8 cellular contexts compared by ENCODE assay signal in the genomic region with DNA sequence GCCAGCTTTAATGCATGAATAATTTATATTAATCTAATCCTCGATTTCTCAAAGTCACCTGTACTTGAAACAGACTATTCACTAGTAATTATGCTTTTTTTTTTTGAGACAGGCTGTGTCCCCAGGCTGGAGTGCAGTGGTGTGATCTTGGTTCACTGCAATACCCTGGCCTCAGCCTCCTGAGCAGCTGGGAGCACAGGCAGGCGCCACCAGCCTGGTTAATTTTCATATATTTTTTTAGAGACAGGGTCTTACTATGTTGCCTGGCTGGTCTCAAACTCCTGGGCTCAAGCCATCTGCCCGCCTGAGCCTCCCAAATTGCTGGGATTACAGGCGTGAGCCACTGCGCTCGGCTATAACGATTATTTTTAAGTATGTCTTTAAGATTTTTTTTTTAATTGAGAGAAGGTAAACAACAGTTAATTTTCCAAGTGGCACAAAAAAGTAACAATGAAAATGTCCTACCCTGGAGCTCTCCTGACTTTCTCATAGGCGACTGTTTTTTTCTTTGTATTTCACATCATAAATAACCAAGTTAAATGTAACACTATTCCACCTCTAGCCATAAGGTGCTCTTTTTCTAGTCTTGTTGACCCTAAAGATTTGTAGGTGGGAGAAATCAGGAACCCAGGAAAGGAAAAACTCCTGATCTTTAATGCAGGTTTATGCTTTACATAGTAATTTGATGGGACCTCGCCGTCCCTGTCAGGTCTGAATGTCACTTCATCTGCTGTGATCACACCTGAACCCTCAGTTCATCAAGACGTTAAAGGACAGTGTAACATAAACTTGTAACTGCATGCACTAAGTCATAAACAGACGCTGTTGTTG. TPM values are rescaled to one million over a fixed set of nuclear protein-coding genes. Genes with fewer than 3 reads are reported as not detected.
DNase-seq lines count a peak whose midpoint lies in the region; ATAC-seq and TF ChIP-seq lines count a peak whose summit lies in the region.

No MANE protein-coding gene starts in this region.

- H3K27me3 Mint-ChIP-seq in nephron (ENCODE audit: low read depth): no peaks in the 10 kb centered on the region

- peaks cover 32% of the 10 kb centered on the region for H3K36me3 Mint-ChIP-seq in nephron (ENCODE audit: low read depth)

- H3K9ac ChIP-seq in MM.1S (ENCODE audit: low read length): peak overlapping the region; percentile 88

- H3K9me2 ChIP-seq in MM.1S (replicated peaks; ENCODE audit: insufficient read depth, low read length): no peaks in the 10 kb centered on the region

- no peaks in the 10 kb centered on the region for H3K27me3 ChIP-seq in MM.1S (replicated peaks; ENCODE audit: insufficient read depth, low read length)

- peaks cover 92% of the 10 kb centered on the region for H3K79me2 ChIP-seq in MM.1S (ENCODE audit: low read length)

- peak overlapping the region; percentile 85 for H3K4me2 ChIP-seq in MM.1S (ENCODE audit: low read depth, low read length)

- no peaks in the 10 kb centered on the region for H4K20me1 ChIP-seq in MM.1S (ENCODE audit: insufficient read depth, low read length)

- ATAC-seq in GM18907 (IDR thresholded peaks at IDR 0.05; ENCODE audit: unreplicated experiment): no peak
- no peak for ATAC-seq in HG02852 (IDR thresholded peaks at IDR 0.05; ENCODE audit: unreplicated experiment)

- H3F3A ChIP-seq in MM.1S (ENCODE audit: insufficient read depth, low read length): peaks cover 89% of the 10 kb centered on the region

- peaks cover 35% of the 10 kb centered on the region for H3K4me1 Mint-ChIP-seq in nephron

- H3K4me3 ChIP-seq in MM.1S (ENCODE audit: low read length) (peak overlapping the region; percentile 78), choroid plexus epithelial cell (ENCODE audit: low read depth, low read length) (peak overlapping the region; percentile 92)

- no peaks in the 10 kb centered on the region for H3K9me3 ChIP-seq in MM.1S (replicated peaks; ENCODE audit: insufficient read depth, low read length)

- H3K9me3 Mint-ChIP-seq in nephron: no peaks in the 10 kb centered on the region

- peak overlapping the region; percentile 84 for H3K27ac ChIP-seq in C4-2B
- H3K27ac ChIP-seq in MM.1S (ENCODE audit: low read length): peak overlapping the region; percentile 97

- TF ChIP-seq CTCF in C4-2B (conservative IDR thresholded peaks at IDR 0.05) (no peak), MM.1S (IDR thresholded peaks at IDR 0.05; ENCODE audit: low read length) (no peak), choroid plexus epithelial cell (conservative IDR thresholded peaks at IDR 0.05; ENCODE audit: low read depth, low read length) (no peak), nephron (IDR thresholded peaks at IDR 0.05; ENCODE audit: unreplicated experiment in 3 of 3) (no peak), GM20000 (IDR thresholded peaks at IDR 0.05; ENCODE audit: extremely low read depth, missing control alignments) (no peak)

- H3K36me3 ChIP-seq in MM.1S (replicated peaks; ENCODE audit: insufficient read depth, low read length): peaks cover 46% of the 10 kb centered on the region; the same call in 1 of the 2 replicates

- no peak overlapping the region for H2AFZ ChIP-seq in MM.1S (ENCODE audit: low read length)

- DNase-seq in MM.1S (no peak), choroid plexus epithelial cell (ENCODE audit: low read depth) (no peak), GM20000 (ENCODE audit: low spot score) (no peak), G401 (ENCODE audit: low spot score) (no peak)

- H3K4me3 Mint-ChIP-seq in nephron: peak overlapping the region; percentile 94 to 99 (median 98)

- peaks cover 25% of the 10 kb centered on the region for H3K4me1 ChIP-seq in MM.1S (ENCODE audit: low read length)

- in situ Hi-C loops in G401 (cut with HindIII; ENCODE audit: low sequenced_read_pairs): no loop called here

- peak overlapping the region; percentile 93 to 99 (median 96) for H3K27ac Mint-ChIP-seq in nephron

RNA-seq across cellular contexts. Expression of a gene that starts 1.3 kb away (rescaled TPM):
- 3.3 and 7.9 TPM in 2 replicates for total RNA-seq in G401 (2014; rRNA removed; shearing (Covaris generic))

RNA-seq across cellular contexts. Expression of a gene that starts 32.8 kb away (rescaled TPM):
- total RNA-seq in G401 (2014; rRNA removed; shearing (Covaris generic)): 221 and 286 TPM in 2 replicates
